In genomic region chr19:14026652-14027192, GRCh38 we compare ENCODE assay signal across 7 cellular contexts. TPM values are rescaled to one million over a fixed set of nuclear protein-coding genes. Genes with fewer than 3 reads are reported as not detected.
"Had no signal": no experiment of that assay in that cellular context is flagged by ENCODE, and none has a peak within 500 bp of the region (broad histone marks: within the 10 kb centered on the region; RNA-seq: fewer than 3 reads in every experiment).

No MANE protein-coding gene starts in this region.

RNA-seq across cellular contexts. Expression of gene RLN3, which starts 1.2 kb away (rescaled TPM):
- total RNA-seq: M059J, PC-3, Right ventricle myocardium inferior, RPMI7951, SJCRH30, SK-MEL-5, T-cell had no signal

RNA-seq across cellular contexts. Expression of gene PALM3, which starts 35.2 kb away (rescaled TPM):
- total RNA-seq: SK-MEL-5 had no signal
